1 cellular context compared by ENCODE assay signal in the genomic region with DNA sequence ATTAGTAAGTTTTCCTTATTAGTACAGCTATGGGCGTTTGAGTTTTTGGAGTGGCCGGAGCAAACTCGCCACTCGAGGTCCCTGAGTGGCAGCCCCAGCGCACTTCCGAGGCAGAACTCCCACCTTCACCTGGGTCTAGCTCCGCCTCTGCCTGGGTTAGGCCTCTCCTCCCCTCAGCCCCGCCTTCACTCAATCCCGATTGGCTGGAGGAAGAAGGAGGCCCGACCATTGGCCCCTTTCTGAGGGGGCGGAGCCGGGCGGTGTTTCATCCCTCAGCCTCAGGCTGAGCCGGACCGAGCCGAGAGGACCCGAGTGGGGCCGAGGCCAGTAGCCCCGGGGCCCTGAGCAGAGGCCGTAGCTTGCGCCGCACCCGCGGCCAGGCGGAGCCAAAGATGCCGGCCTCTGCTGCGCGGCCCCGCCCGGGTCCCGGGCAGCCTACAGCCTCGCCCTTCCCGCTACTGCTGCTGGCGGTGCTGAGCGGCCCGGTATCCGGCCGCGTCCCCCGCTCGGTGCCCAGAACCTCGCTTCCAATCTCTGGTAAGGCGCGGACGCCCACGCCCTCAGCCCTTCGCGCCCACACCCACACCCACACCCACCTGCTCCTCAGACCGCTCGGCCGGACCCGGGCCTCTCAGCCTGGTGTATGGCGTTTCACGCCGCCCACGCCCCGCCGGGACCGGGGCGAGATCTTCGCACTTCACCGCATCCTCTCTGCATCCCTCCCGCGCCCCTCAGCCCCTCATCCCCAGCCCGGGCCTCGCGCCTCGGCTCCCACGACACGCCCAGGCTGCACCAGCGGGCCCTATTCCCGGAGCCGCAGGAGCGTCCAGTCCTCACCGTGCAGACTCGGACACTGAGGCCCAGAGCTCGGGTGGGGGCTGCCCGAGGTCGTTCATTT.
TF ChIP-seq lines count a peak whose summit lies in the region.

A gene with protein sequence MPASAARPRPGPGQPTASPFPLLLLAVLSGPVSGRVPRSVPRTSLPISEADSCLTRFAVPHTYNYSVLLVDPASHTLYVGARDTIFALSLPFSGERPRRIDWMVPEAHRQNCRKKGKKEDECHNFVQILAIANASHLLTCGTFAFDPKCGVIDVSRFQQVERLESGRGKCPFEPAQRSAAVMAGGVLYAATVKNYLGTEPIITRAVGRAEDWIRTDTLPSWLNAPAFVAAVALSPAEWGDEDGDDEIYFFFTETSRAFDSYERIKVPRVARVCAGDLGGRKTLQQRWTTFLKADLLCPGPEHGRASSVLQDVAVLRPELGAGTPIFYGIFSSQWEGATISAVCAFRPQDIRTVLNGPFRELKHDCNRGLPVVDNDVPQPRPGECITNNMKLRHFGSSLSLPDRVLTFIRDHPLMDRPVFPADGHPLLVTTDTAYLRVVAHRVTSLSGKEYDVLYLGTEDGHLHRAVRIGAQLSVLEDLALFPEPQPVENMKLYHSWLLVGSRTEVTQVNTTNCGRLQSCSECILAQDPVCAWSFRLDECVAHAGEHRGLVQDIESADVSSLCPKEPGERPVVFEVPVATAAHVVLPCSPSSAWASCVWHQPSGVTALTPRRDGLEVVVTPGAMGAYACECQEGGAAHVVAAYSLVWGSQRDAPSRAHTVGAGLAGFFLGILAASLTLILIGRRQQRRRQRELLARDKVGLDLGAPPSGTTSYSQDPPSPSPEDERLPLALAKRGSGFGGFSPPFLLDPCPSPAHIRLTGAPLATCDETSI (plus strand): TSS at position 263 of the 898 bp plus-strand sequence. CDS start 130 bp downstream, at position 393.

TF ChIP-seq in GM12878, 131 proteins besides CTCF, POLR2A, EP300 and RAD21 (continued from another document):
- TF ChIP-seq, protein P1, sequence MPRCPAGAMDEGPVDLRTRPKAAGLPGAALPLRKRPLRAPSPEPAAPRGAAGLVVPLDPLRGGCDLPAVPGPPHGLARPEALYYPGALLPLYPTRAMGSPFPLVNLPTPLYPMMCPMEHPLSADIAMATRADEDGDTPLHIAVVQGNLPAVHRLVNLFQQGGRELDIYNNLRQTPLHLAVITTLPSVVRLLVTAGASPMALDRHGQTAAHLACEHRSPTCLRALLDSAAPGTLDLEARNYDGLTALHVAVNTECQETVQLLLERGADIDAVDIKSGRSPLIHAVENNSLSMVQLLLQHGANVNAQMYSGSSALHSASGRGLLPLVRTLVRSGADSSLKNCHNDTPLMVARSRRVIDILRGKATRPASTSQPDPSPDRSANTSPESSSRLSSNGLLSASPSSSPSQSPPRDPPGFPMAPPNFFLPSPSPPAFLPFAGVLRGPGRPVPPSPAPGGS (IDR thresholded peaks at IDR 0.05; ENCODE audit: borderline replicate concordance, insufficient read depth, low read depth, low read length, poor library complexity, severe bottlenecking) = no peak
- TF ChIP-seq ATF7 (IDR thresholded peaks at IDR 0.05; ENCODE audit: low read depth) (no peak), POU2F2 (IDR thresholded peaks at IDR 0.05; ENCODE audit: borderline replicate concordance, low read depth, low read length) (no peak), NRF1 (conservative IDR thresholded peaks at IDR 0.05; ENCODE audit: low read depth, low read length) (0 out of 2 replicates have a peak, but pooled peaks have one; percentile 20), SP1 (IDR thresholded peaks at IDR 0.05; ENCODE audit: low read depth, low read length) (peak; percentile 89), CHD2 (IDR thresholded peaks at IDR 0.05; ENCODE audit: borderline replicate concordance, low read depth, low read length) (peak; percentile 71; the same call in 1 of the 2 replicates), ZNF24 (IDR thresholded peaks at IDR 0.05) (no peak), WRNIP1 (IDR thresholded peaks at IDR 0.05; ENCODE audit: borderline replicate concordance, low read depth, low read length) (no peak), TAF1 (IDR thresholded peaks at IDR 0.05; ENCODE audit: borderline replicate concordance, low read depth, low read length) (0 out of 2 replicates have a peak, but pooled peaks have one; percentile 31), IKZF1 (conservative IDR thresholded peaks at IDR 0.05) (peak; percentile 37; the same call in 1 of the 2 replicates), LARP7 (IDR thresholded peaks at IDR 0.05) (peak; percentile 80), EGR1 (IDR thresholded peaks at IDR 0.05; ENCODE audit: borderline replicate concordance in 1 of 2, low read depth in 2 of 2, low read length in 2 of 2) (peak; percentile 29 to 85), MEF2B (IDR thresholded peaks at IDR 0.05; ENCODE audit: partially characterized antibody, poor library complexity, severe bottlenecking) (no peak), ZNF207 (IDR thresholded peaks at IDR 0.05; ENCODE audit: borderline replicate concordance) (no peak), MTA2 (IDR thresholded peaks at IDR 0.05; ENCODE audit: low read depth) (no peak), FOS (IDR thresholded peaks at IDR 0.05; ENCODE audit: borderline replicate concordance, extremely low read depth, insufficient read length) (peak; percentile 39), ZZZ3 (IDR thresholded peaks at IDR 0.05; ENCODE audit: control insufficient read depth, insufficient read length, low read depth) (no peak), SMAD1 (IDR thresholded peaks at IDR 0.05; ENCODE audit: low read depth, partially characterized antibody) (no peak), CBFB (IDR thresholded peaks at IDR 0.05; ENCODE audit: low read depth) (no peak), MYB (IDR thresholded peaks at IDR 0.05; ENCODE audit: borderline replicate concordance, low read depth, low read length) (no peak), DPF2 (IDR thresholded peaks at IDR 0.05) (peak; percentile 49), CREB1 (IDR thresholded peaks at IDR 0.05; ENCODE audit: low read depth) (no peak), BMI1 (IDR thresholded peaks at IDR 0.05; ENCODE audit: borderline replicate concordance) (no peak), NR2C2 (IDR thresholded peaks at IDR 0.05; ENCODE audit: borderline replicate concordance, control insufficient read depth, insufficient read length, low read depth) (no peak), POLR2AphosphoS5 (IDR thresholded peaks at IDR 0.05; ENCODE audit: low read length) (no peak), STAT1 (conservative IDR thresholded peaks at IDR 0.05) (no peak), POLR2AphosphoS2 (IDR thresholded peaks at IDR 0.05; ENCODE audit: low read depth, low read length) (no peak), SRF (IDR thresholded peaks at IDR 0.05; ENCODE audit: low read depth in 2 of 2, low read length in 2 of 2) (no peak), YY1 (IDR thresholded peaks at IDR 0.05; ENCODE audit: low read depth, low read length) (0 out of 2 replicates have a peak, but pooled peaks have one; percentile 4), RFX5 (IDR thresholded peaks at IDR 0.05; ENCODE audit: low read depth, low read length) (peak; percentile 41; the same call in 1 of the 2 replicates)
- TF ChIP-seq, protein P2, sequence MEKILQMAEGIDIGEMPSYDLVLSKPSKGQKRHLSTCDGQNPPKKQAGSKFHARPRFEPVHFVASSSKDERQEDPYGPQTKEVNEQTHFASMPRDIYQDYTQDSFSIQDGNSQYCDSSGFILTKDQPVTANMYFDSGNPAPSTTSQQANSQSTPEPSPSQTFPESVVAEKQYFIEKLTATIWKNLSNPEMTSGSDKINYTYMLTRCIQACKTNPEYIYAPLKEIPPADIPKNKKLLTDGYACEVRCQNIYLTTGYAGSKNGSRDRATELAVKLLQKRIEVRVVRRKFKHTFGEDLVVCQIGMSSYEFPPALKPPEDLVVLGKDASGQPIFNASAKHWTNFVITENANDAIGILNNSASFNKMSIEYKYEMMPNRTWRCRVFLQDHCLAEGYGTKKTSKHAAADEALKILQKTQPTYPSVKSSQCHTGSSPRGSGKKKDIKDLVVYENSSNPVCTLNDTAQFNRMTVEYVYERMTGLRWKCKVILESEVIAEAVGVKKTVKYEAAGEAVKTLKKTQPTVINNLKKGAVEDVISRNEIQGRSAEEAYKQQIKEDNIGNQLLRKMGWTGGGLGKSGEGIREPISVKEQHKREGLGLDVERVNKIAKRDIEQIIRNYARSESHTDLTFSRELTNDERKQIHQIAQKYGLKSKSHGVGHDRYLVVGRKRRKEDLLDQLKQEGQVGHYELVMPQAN (conservative IDR thresholded peaks at IDR 0.05) = 0 out of 2 replicates have a peak, but pooled peaks have one; percentile 28
- TF ChIP-seq, protein P3, sequence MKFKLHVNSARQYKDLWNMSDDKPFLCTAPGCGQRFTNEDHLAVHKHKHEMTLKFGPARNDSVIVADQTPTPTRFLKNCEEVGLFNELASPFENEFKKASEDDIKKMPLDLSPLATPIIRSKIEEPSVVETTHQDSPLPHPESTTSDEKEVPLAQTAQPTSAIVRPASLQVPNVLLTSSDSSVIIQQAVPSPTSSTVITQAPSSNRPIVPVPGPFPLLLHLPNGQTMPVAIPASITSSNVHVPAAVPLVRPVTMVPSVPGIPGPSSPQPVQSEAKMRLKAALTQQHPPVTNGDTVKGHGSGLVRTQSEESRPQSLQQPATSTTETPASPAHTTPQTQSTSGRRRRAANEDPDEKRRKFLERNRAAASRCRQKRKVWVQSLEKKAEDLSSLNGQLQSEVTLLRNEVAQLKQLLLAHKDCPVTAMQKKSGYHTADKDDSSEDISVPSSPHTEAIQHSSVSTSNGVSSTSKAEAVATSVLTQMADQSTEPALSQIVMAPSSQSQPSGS (IDR thresholded peaks at IDR 0.05; ENCODE audit: low read length) = no peak
- TF ChIP-seq, protein P4, sequence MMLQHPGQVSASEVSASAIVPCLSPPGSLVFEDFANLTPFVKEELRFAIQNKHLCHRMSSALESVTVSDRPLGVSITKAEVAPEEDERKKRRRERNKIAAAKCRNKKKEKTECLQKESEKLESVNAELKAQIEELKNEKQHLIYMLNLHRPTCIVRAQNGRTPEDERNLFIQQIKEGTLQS (IDR thresholded peaks at IDR 0.05; ENCODE audit: borderline replicate concordance, extremely low read depth, low read depth, low read length) = no peak
- TF ChIP-seq, protein P5, sequence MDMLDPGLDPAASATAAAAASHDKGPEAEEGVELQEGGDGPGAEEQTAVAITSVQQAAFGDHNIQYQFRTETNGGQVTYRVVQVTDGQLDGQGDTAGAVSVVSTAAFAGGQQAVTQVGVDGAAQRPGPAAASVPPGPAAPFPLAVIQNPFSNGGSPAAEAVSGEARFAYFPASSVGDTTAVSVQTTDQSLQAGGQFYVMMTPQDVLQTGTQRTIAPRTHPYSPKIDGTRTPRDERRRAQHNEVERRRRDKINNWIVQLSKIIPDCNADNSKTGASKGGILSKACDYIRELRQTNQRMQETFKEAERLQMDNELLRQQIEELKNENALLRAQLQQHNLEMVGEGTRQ (IDR thresholded peaks at IDR 0.05; ENCODE audit: borderline replicate concordance, low read depth, low read length) = no peak
- TF ChIP-seq, protein P6, sequence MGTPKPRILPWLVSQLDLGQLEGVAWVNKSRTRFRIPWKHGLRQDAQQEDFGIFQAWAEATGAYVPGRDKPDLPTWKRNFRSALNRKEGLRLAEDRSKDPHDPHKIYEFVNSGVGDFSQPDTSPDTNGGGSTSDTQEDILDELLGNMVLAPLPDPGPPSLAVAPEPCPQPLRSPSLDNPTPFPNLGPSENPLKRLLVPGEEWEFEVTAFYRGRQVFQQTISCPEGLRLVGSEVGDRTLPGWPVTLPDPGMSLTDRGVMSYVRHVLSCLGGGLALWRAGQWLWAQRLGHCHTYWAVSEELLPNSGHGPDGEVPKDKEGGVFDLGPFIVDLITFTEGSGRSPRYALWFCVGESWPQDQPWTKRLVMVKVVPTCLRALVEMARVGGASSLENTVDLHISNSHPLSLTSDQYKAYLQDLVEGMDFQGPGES (IDR thresholded peaks at IDR 0.05) = peak; percentile 65
- TF ChIP-seq, protein P7, sequence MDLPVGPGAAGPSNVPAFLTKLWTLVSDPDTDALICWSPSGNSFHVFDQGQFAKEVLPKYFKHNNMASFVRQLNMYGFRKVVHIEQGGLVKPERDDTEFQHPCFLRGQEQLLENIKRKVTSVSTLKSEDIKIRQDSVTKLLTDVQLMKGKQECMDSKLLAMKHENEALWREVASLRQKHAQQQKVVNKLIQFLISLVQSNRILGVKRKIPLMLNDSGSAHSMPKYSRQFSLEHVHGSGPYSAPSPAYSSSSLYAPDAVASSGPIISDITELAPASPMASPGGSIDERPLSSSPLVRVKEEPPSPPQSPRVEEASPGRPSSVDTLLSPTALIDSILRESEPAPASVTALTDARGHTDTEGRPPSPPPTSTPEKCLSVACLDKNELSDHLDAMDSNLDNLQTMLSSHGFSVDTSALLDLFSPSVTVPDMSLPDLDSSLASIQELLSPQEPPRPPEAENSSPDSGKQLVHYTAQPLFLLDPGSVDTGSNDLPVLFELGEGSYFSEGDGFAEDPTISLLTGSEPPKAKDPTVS (IDR thresholded peaks at IDR 0.05; ENCODE audit: low read depth, low read length) = no peak
- TF ChIP-seq, protein P8, sequence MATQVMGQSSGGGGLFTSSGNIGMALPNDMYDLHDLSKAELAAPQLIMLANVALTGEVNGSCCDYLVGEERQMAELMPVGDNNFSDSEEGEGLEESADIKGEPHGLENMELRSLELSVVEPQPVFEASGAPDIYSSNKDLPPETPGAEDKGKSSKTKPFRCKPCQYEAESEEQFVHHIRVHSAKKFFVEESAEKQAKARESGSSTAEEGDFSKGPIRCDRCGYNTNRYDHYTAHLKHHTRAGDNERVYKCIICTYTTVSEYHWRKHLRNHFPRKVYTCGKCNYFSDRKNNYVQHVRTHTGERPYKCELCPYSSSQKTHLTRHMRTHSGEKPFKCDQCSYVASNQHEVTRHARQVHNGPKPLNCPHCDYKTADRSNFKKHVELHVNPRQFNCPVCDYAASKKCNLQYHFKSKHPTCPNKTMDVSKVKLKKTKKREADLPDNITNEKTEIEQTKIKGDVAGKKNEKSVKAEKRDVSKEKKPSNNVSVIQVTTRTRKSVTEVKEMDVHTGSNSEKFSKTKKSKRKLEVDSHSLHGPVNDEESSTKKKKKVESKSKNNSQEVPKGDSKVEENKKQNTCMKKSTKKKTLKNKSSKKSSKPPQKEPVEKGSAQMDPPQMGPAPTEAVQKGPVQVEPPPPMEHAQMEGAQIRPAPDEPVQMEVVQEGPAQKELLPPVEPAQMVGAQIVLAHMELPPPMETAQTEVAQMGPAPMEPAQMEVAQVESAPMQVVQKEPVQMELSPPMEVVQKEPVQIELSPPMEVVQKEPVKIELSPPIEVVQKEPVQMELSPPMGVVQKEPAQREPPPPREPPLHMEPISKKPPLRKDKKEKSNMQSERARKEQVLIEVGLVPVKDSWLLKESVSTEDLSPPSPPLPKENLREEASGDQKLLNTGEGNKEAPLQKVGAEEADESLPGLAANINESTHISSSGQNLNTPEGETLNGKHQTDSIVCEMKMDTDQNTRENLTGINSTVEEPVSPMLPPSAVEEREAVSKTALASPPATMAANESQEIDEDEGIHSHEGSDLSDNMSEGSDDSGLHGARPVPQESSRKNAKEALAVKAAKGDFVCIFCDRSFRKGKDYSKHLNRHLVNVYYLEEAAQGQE (IDR thresholded peaks at IDR 0.05; ENCODE audit: low read depth, low read length) = no peak
